Comparison of ENCODE assay signal across 1 cellular context in genomic region chr7:102407910-102408309, GRCh38.
TF ChIP-seq lines count a peak whose summit lies in the region.

No MANE protein-coding gene starts in this region.

TF ChIP-seq in GM12891, 5 proteins besides CTCF, POLR2A, EP300 and RAD21 (continued from another document):
- TF ChIP-seq POU2F2 (IDR thresholded peaks at IDR 0.05; ENCODE audit: low read depth, low read length) (no peak), SPI1 (IDR thresholded peaks at IDR 0.05; ENCODE audit: low read depth, low read length) (no peak), POLR2AphosphoS5 (IDR thresholded peaks at IDR 0.05; ENCODE audit: low read depth, low read length) (no peak)
